ENCODE assay signal across 11 cellular contexts in genomic region chr4:72886602-72887001, GRCh38.
DNase-seq lines count a peak whose midpoint lies in the region; ATAC-seq, FAIRE-seq and TF ChIP-seq lines count a peak whose summit lies in the region.
"Had no signal": no experiment of that assay in that cellular context is flagged by ENCODE, and none has a peak within 500 bp of the region (broad histone marks: within the 10 kb centered on the region; RNA-seq: fewer than 3 reads in every experiment).

No MANE protein-coding gene starts in this region.

- H3K27me3 ChIP-seq in cardiac muscle cell, result no peaks in the 10 kb centered on the region
- H3K27me3 ChIP-seq in upper lobe of right lung, result no peaks in the 10 kb centered on the region
- H3K27me3 ChIP-seq: body of pancreas had no signal

- intact Hi-C loops in Right ventricle myocardium superior (cut with DNase I) (no loop called here), upper lobe of right lung (cut with DNase I) (no loop called here)

- peak; percentile 5 for FAIRE-seq in RCC 7860 (lab: Jason Lieb, UNC)
- FAIRE-seq in frontal cortex (lab: Jason Lieb, UNC), result no peak

- TF ChIP-seq CTCF in cardiac muscle cell (IDR thresholded peaks at IDR 0.05; ENCODE audit: low read depth, low read length), result peak; percentile 50
- TF ChIP-seq CTCF in fibroblast of mammary gland (conservative IDR thresholded peaks at IDR 0.05; ENCODE audit: control insufficient read depth, insufficient read depth, low read depth, low read length), result peak; percentile 45
- peak; percentile 20 for TF ChIP-seq CTCF in upper lobe of right lung (IDR thresholded peaks at IDR 0.05)

- DNase-seq in cardiac muscle cell (ENCODE audit: low read depth in 1 of 2, low spot score in 1 of 2), result peak; percentile 27 to 34
- no peak for DNase-seq in Right ventricle myocardium superior
- no peak for DNase-seq in RCC 7860 (ENCODE audit: low spot score)
- peak; percentile 21 for DNase-seq in fibroblast of mammary gland (ENCODE audit: low read depth)
- no peak for DNase-seq in upper lobe of right lung
- no peak for DNase-seq in frontal cortex (ENCODE audit: low spot score in 2 of 2)
- no peak for DNase-seq in stimulated activated CD8-positive, alpha-beta memory T cell treated with anti-CD3 and anti-CD28 coated beads, Interleukin-4, amount 100 ng/mL, for 48 hours
- no peak for DNase-seq in SKM-1 (lab: John Stamatoyannopoulos, UW; ENCODE audit: unreplicated experiment)
- DNase-seq: body of pancreas, NCI-H510A had no signal

- ATAC-seq in Right ventricle myocardium superior (ENCODE audit: poor library complexity) (no peak), upper lobe of right lung (no peak)

- H3K4me1 ChIP-seq in cardiac muscle cell (ENCODE audit: low read depth), result no peaks in the 10 kb centered on the region
- H3K4me1 ChIP-seq in upper lobe of right lung, result no peaks in the 10 kb centered on the region

- H3K9me3 ChIP-seq in cardiac muscle cell (ENCODE audit: low read depth) (no peaks in the 10 kb centered on the region), upper lobe of right lung (no peaks in the 10 kb centered on the region)

- H3K4me3 ChIP-seq in cardiac muscle cell, result no peak overlapping the region
- no peak overlapping the region for H3K4me3 ChIP-seq in fibroblast of mammary gland (ENCODE audit: control insufficient read depth, low read depth, low read length)
- no peak overlapping the region for H3K4me3 ChIP-seq in upper lobe of right lung
- H3K4me3 ChIP-seq: body of pancreas, skin epidermis had no signal

- H3K36me3 ChIP-seq in cardiac muscle cell (no peaks in the 10 kb centered on the region), upper lobe of right lung (no peaks in the 10 kb centered on the region)

- H3K27ac ChIP-seq in cardiac muscle cell (no peak overlapping the region), upper lobe of right lung (no peak overlapping the region)
- H3K27ac ChIP-seq: body of pancreas, skin epidermis had no signal

Comparison
In these comparisons a context has a peak if more than half of its experiments do, and no peak if none do; other contexts are left out.
1. DNase-seq: peak in cardiac muscle cell (2 of 2) and fibroblast of mammary gland (single experiment); none in Right ventricle myocardium superior (single experiment), RCC 7860 (single experiment), upper lobe of right lung (single experiment), frontal cortex (0 of 2), stimulated activated CD8-positive, alpha-beta memory T cell treated with anti-CD3 and anti-CD28 coated beads, Interleukin-4, amount 100 ng/mL, for 48 hours (single experiment) and SKM-1 (single experiment).
2. Peak in every context shown above with its lines, with median percentiles within 50 percentile points of each other: CTCF ChIP-seq.